Comparison of ENCODE assay signal across 12 cellular contexts in genomic region chr5:136141561-136141960, GRCh38. TPM values are rescaled to one million over a fixed set of nuclear protein-coding genes. Genes with fewer than 3 reads are reported as not detected.
DNase-seq lines count a peak whose midpoint lies in the region; ATAC-seq and TF ChIP-seq lines count a peak whose summit lies in the region.
"Had no signal": no experiment of that assay in that cellular context is flagged by ENCODE, and none has a peak within 500 bp of the region (broad histone marks: within the 10 kb centered on the region; RNA-seq: fewer than 3 reads in every experiment).

No MANE protein-coding gene starts in this region.

- H3K36me3 ChIP-seq in DOHH2 (ENCODE audit: control insufficient read depth, low read length) = peaks cover 65% of the 10 kb centered on the region

- H3K79me2 ChIP-seq in DOHH2 (ENCODE audit: control insufficient read depth, low read length) = peaks cover 100% of the 10 kb centered on the region

- H3K9me2 ChIP-seq in DOHH2 (replicated peaks; ENCODE audit: control insufficient read depth, low read length) = no peaks in the 10 kb centered on the region

- H3K4me1 ChIP-seq in DOHH2 (ENCODE audit: control insufficient read depth, low read length) = peaks cover 90% of the 10 kb centered on the region

- no peak for TF ChIP-seq CTCF in DOHH2 (IDR thresholded peaks at IDR 0.05; ENCODE audit: low read depth, low read length, poor library complexity, severe bottlenecking)
- TF ChIP-seq CTCF in omental fat pad (IDR thresholded peaks at IDR 0.05) = no peak

- H3K27me3 ChIP-seq in DOHH2 (ENCODE audit: control insufficient read depth, low read length) = no peaks in the 10 kb centered on the region
- H3K27me3 ChIP-seq: SJSA1 had no signal

- H3K4me2 ChIP-seq in DOHH2 (ENCODE audit: low read length) = 0 out of 2 replicates have a peak overlapping the region, but pooled peaks have one; percentile 4

- peaks cover 65% of the 10 kb centered on the region for H4K20me1 ChIP-seq in DOHH2 (ENCODE audit: control insufficient read depth, insufficient read depth, low read depth, low read length)

- no peak overlapping the region for H3K4me3 ChIP-seq in DOHH2 (ENCODE audit: low read length)
- H3K4me3 ChIP-seq: SJSA1 had no signal

- no peaks in the 10 kb centered on the region for H3F3A ChIP-seq in DOHH2 (ENCODE audit: control insufficient read depth, insufficient read depth)

- DNase-seq in NCI-H2029 treated with DMSO at 0.1 percent for 48 hours (lab: John Stamatoyannopoulos, UW) (no peak), GOT3 (lab: John Stamatoyannopoulos, UW) (no peak), omental fat pad (ENCODE audit: low spot score) (no peak), COR-L47 (lab: John Stamatoyannopoulos, UW) (no peak)
- DNase-seq: activated CD4-positive, alpha-beta memory T cell treated with anti-CD3 and anti-CD28 coated beads, Interleukin-2, amount 10 ng/mL, durations not matched to agents 7 days and 5 days; GF-D8; NCI-H1694 treated with DMSO at 0.1 percent for 48 hours had no signal

- no peaks in the 10 kb centered on the region for H3K9me3 ChIP-seq in DOHH2 (ENCODE audit: control insufficient read depth, insufficient read depth, low read length)
- H3K9me3 ChIP-seq: SJSA1 had no signal

- ATAC-seq in GM19328 (IDR thresholded peaks at IDR 0.05; ENCODE audit: unreplicated experiment) = peak; percentile 66
- ATAC-seq in HG02759 (IDR thresholded peaks at IDR 0.05; ENCODE audit: unreplicated experiment) = peak; percentile 70
- ATAC-seq in HG03460 (IDR thresholded peaks at IDR 0.05; ENCODE audit: unreplicated experiment) = peak; percentile 76
- no peak for ATAC-seq in omental fat pad (ENCODE audit: low FRiP score)

- no peak overlapping the region for H3K27ac ChIP-seq in DOHH2 (ENCODE audit: low read depth, low read length)
- H3K27ac ChIP-seq: SJSA1 had no signal

RNA-seq across cellular contexts. Expression of gene SMAD5, which starts 8.9 kb away (rescaled TPM):
- 10 to 100 TPM; 36.9 to 64.9 (median 43.1) TPM for total RNA-seq in omental fat pad

RNA-seq across cellular contexts. Expression of gene SMIM32, which starts 51.4 kb away (rescaled TPM):
- total RNA-seq in omental fat pad = not detected
- total RNA-seq: activated CD4-positive, alpha-beta memory T cell treated with anti-CD3 and anti-CD28 coated beads, Interleukin-2, amount 10 ng/mL, durations not matched to agents 7 days and 5 days; SJSA1 had no signal
